Comparison of ENCODE assay signal across 8 cellular contexts in genomic region chr7:101717986-101718746, GRCh38.
A peak's percentile ranks its signal among the peaks of the same experiment; 100 is the strongest.
DNase-seq lines count a peak whose midpoint lies in the region; ATAC-seq and TF ChIP-seq lines count a peak whose summit lies in the region.
"Had no signal": no experiment of that assay in that cellular context is flagged by ENCODE, and none has a peak within 500 bp of the region (broad histone marks: within the 10 kb centered on the region; RNA-seq: fewer than 3 reads in every experiment).

No MANE protein-coding gene starts in this region.

- no peak overlapping the region for H3K56ac ChIP-seq in IMR-90 (ENCODE audit: extremely low read depth, insufficient read depth, low read length)

- H4K8ac ChIP-seq in IMR-90 (ENCODE audit: low read depth in 2 of 2, low read length in 2 of 2): peak overlapping the region; percentile 68 to 83; a peak in 3 of 4 replicates

- ATAC-seq in IMR-90 (ENCODE audit: low read depth): peak; percentile 81
- ATAC-seq in left ventricle myocardium superior: peak; percentile 40
- peak; percentile 15 for ATAC-seq in thoracic aorta (ENCODE audit: insufficient number of reproducible peaks, low FRiP score, low read depth)
- no peak for ATAC-seq in left colon

- peak overlapping the region; percentile 78; the same call in 2 of the 3 replicates for H2BK15ac ChIP-seq in IMR-90 (ENCODE audit: low read depth, low read length)

- no peak for TF ChIP-seq CTCF in IMR-90 (conservative IDR thresholded peaks at IDR 0.05; ENCODE audit: low read depth, low read length)
- TF ChIP-seq CTCF in thoracic aorta (IDR thresholded peaks at IDR 0.05): no peak

- H3K27ac ChIP-seq in IMR-90 (ENCODE audit: insufficient read depth, low read length): peak overlapping the region; percentile 45
- peak overlapping the region in 1 of 2 donors; percentile 30 for H3K27ac ChIP-seq in thoracic aorta

- H3K18ac ChIP-seq in IMR-90 (ENCODE audit: low read depth, low read length): peak overlapping the region; percentile 69

- H4K20me1 ChIP-seq in IMR-90 (ENCODE audit: insufficient read depth, low read length): no peaks in the 10 kb centered on the region

- TF ChIP-seq RAD21 in IMR-90 (IDR thresholded peaks at IDR 0.05; ENCODE audit: low read length): peak; percentile 24; the same call in 1 of the 2 replicates

- H2AFZ ChIP-seq in IMR-90 (replicated peaks; ENCODE audit: low read length, poor library complexity): peak overlapping the region; percentile 82

- peak overlapping the region; percentile 64 for H2BK5ac ChIP-seq in IMR-90 (ENCODE audit: low read depth, low read length, poor library complexity, severe bottlenecking)

- 68% methylated on average over 11 of the region's 26 CpGs; no CpG with 5 or more reads in 1 of the 2 experiments for WGBS in IMR-90 (ENCODE audit: extremely low coverage in 2 of 2, insufficient read length in 1 of 2), 2 experiments

- H2AK5ac ChIP-seq in IMR-90 (ENCODE audit: low read depth, low read length): peak overlapping the region; percentile 82

- H3K4me2 ChIP-seq in IMR-90 (ENCODE audit: low read depth, low read length): peak overlapping the region; percentile 52

- H3K4me1 ChIP-seq in IMR-90 (ENCODE audit: control insufficient read depth, insufficient read depth, low read length) (peaks cover 18% of the 10 kb centered on the region), thoracic aorta (ENCODE audit: control insufficient read depth in 1 of 2, low read depth in 2 of 2) (no peaks in the 10 kb centered on the region)

- peak overlapping the region; percentile 84 for H2BK20ac ChIP-seq in IMR-90 (ENCODE audit: low read depth, low read length)

- peak overlapping the region; percentile 60 for H3K14ac ChIP-seq in IMR-90 (replicated peaks; ENCODE audit: low read depth, low read length)

- H3K79me1 ChIP-seq in IMR-90 (ENCODE audit: low read depth in 1 of 2, low read length in 2 of 2): no peaks in the 10 kb centered on the region

- in situ Hi-C loops in IMR-90 (cut with MboI; ENCODE audit: low sequenced_read_pairs): no loop called here

- dilution Hi-C loops in IMR-90 (cut with HindIII; ENCODE audit: low sequenced_read_pairs, unreplicated experiment): no loop called here

- peaks cover 12% of the 10 kb centered on the region for H3K9me1 ChIP-seq in IMR-90 (ENCODE audit: insufficient read depth, low read length)

- H3K27me3 ChIP-seq in IMR-90 (ENCODE audit: control insufficient read depth, insufficient read depth, low read length): peaks cover 4% of the 10 kb centered on the region; the same call in 1 of the 2 replicates
- no peaks in the 10 kb centered on the region for H3K27me3 ChIP-seq in thoracic aorta (replicated peaks; ENCODE audit: insufficient read depth)

- CTCF ChIA-PET in IMR-90 (lab: Yijun Ruan, JAX): no interaction called here

- intact Hi-C loops in IMR-90 (cut with micrococcal nuclease) (no loop called here), left ventricle myocardium superior (cut with micrococcal nuclease) (no loop called here), left colon (cut with DNase I, micrococcal nuclease) (no loop called here)

- H4K91ac ChIP-seq in IMR-90 (ENCODE audit: insufficient read depth, low read depth, low read length): peak overlapping the region; percentile 82

- peak overlapping the region; percentile 97 for H2BK120ac ChIP-seq in IMR-90 (ENCODE audit: low read depth, low read length)

- peak overlapping the region; percentile 83 for H3K4ac ChIP-seq in IMR-90 (ENCODE audit: low read depth, low read length)

- H3K36me3 ChIP-seq in IMR-90 (ENCODE audit: control insufficient read depth, insufficient read depth, low read length) (no peaks in the 10 kb centered on the region), thoracic aorta (no peaks in the 10 kb centered on the region)

- H3K9me3 ChIP-seq in IMR-90 (ENCODE audit: control insufficient read depth, insufficient read depth, low read length): no peaks in the 10 kb centered on the region
- no peaks in the 10 kb centered on the region for H3K9me3 ChIP-seq in thoracic aorta

- no peak for TF ChIP-seq POLR2A in IMR-90 (IDR thresholded peaks at IDR 0.05; ENCODE audit: low read depth, low read length)

- POLR2A ChIA-PET in IMR-90 (lab: Charles Lee; ENCODE audit: unreplicated experiment): interaction anchor here (0.6 kb wide), 1 partner anchor 84 kb away, joined by 4 read pairs; no protein-coding TSS in a partner anchor

- H3K23ac ChIP-seq in IMR-90 (ENCODE audit: low read depth, low read length): peak overlapping the region; percentile 23; the same call in 1 of the 2 replicates

- peak overlapping the region; percentile 67 for H2AK9ac ChIP-seq in IMR-90 (replicated peaks; ENCODE audit: low read depth, low read length, poor library complexity)

- H3K4me3 ChIP-seq in IMR-90 (ENCODE audit: insufficient read depth, low read depth, low read length) (no peak overlapping the region), thoracic aorta (no peak overlapping the region)

- DNase-seq in IMR-90 (peak; percentile 86), T1000 (lab: John Stamatoyannopoulos, UW) (peak; percentile 77), left ventricle myocardium superior (peak; percentile 33), thoracic aorta (ENCODE audit: low spot score) (no peak), UCSD-AML1 (lab: John Stamatoyannopoulos, UW; ENCODE audit: unreplicated experiment) (no peak), NCI-H1694 treated with DMSO at 0.1 percent for 48 hours (lab: John Stamatoyannopoulos, UW) (no peak), left colon (no peak)
- DNase-seq: NCI-H526 had no signal

- peak overlapping the region; percentile 51 for H4K5ac ChIP-seq in IMR-90 (ENCODE audit: low read depth, low read length)

- BruUV-seq in IMR-90 (replicated peaks; lab: Mats Ljungman, UMichigan): no TSS peak

- H3K9ac ChIP-seq in IMR-90 (ENCODE audit: low read depth, low read length): no peak overlapping the region

TF ChIP-seq in IMR-90, 13 proteins besides CTCF, POLR2A, EP300 and RAD21:
- no peak for TF ChIP-seq RFX5 (IDR thresholded peaks at IDR 0.05; ENCODE audit: low read depth, low read length)
- peak; percentile 78; the same call in 1 of the 2 replicates for TF ChIP-seq MAZ (IDR thresholded peaks at IDR 0.05; ENCODE audit: borderline replicate concordance, low read depth, low read length)
- TF ChIP-seq NFE2L2 (IDR thresholded peaks at IDR 0.05; ENCODE audit: low read depth, low read length): no peak
- TF ChIP-seq FOS (IDR thresholded peaks at IDR 0.05; ENCODE audit: low read depth, low read length): peak; percentile 74; the same call in 1 of the 2 replicates
- peak; percentile 77 for TF ChIP-seq BHLHE40 (IDR thresholded peaks at IDR 0.05; ENCODE audit: low read depth, low read length)

Comparison
In these comparisons a context has a peak if more than half of its experiments do, and no peak if none do; other contexts are left out.
1. DNase-seq: peak in IMR-90 (single experiment), T1000 (single experiment) and left ventricle myocardium superior (single experiment); none in thoracic aorta (single experiment), UCSD-AML1 (single experiment), NCI-H1694 treated with DMSO at 0.1 percent for 48 hours (single experiment) and left colon (0 of 2).